23 cellular contexts compared by ENCODE assay signal in genomic region chr17:27209316-27209715, GRCh38.
DNase-seq lines count a peak whose midpoint lies in the region; ATAC-seq, FAIRE-seq and TF ChIP-seq lines count a peak whose summit lies in the region.
"Had no signal": no experiment of that assay in that cellular context is flagged by ENCODE, and none has a peak within 500 bp of the region (broad histone marks: within the 10 kb centered on the region; RNA-seq: fewer than 3 reads in every experiment).

No MANE protein-coding gene starts in this region.

- TF ChIP-seq CTCF in SK-N-SH (IDR thresholded peaks at IDR 0.05) (no peak), K562 (IDR thresholded peaks at IDR 0.05 in 2 of 3, conservative IDR thresholded peaks at IDR 0.05 in 1 of 3; ENCODE audit: insufficient read depth in 2 of 3, low read depth in 1 of 3, low read length in 3 of 3) (no peak), glutamatergic neuron (IDR thresholded peaks at IDR 0.05; ENCODE audit: partially characterized antibody, unreplicated experiment) (no peak)

- no peak overlapping the region for H3K9ac ChIP-seq in SK-N-SH
- H3K9ac ChIP-seq in K562 (ENCODE audit: insufficient read depth in 1 of 2, low read depth in 2 of 2, low read length in 2 of 2) = no peak overlapping the region

- H3K9me3 ChIP-seq in SK-N-SH = no peaks in the 10 kb centered on the region
- H3K9me3 ChIP-seq in K562 (replicated peaks; ENCODE audit: control insufficient read depth, insufficient read depth, low read depth, low read length) = no peaks in the 10 kb centered on the region; the same call in 1 of the 2 replicates
- H3K9me3 ChIP-seq: HAP-1 had no signal

- H3K4me1 Mint-ChIP-seq in activated T-helper 2 cell treated with anti-CD3 and anti-CD28 coated beads, Interferon-gamma antibody, Interleukin-2, Interleukin-4, amounts not matched to agents 10 μg/mL and 5 μg/mL and 100 μg/mL, durations not matched to agents 14 hours and 24 hours and 36 hours (ENCODE audit: low read depth) = peaks cover 7% of the 10 kb centered on the region
- H3K4me1 Mint-ChIP-seq in glutamatergic neuron (ENCODE audit: low read depth, unreplicated experiment) = no peaks in the 10 kb centered on the region
- H3K4me1 Mint-ChIP-seq: GM23338 had no signal

- no peak for ATAC-seq in K562
- ATAC-seq in GM19455 (IDR thresholded peaks at IDR 0.05; ENCODE audit: unreplicated experiment) = no peak
- ATAC-seq: A549, GM23338 had no signal

- FAIRE-seq in K562 (lab: Jason Lieb, UNC) = peak; percentile 23
- FAIRE-seq: A549, G401.6, GM19239, H54 had no signal

- H3K4me3 ChIP-seq in SK-N-SH (ENCODE audit: low read depth in 2 of 2, low read length in 1 of 2) (no peak overlapping the region), K562 (no peak overlapping the region)
- H3K4me3 ChIP-seq: A549, GM23338, HAP-1 had no signal

- H3K27ac ChIP-seq in SK-N-SH (ENCODE audit: low read depth in 2 of 2, low read length in 1 of 2) (no peak overlapping the region), K562 (ENCODE audit: extremely low read depth, low read depth, low read length) (no peak overlapping the region)
- H3K27ac ChIP-seq: A549 had no signal

- H3K4me1 ChIP-seq in SK-N-SH (ENCODE audit: control insufficient read depth in 1 of 2, insufficient read depth in 2 of 2, low read depth in 1 of 2, low read length in 1 of 2) (peaks cover 0 to 2% of the 10 kb centered on the region in 2 experiments; a peak in 1 of 4 replicates), K562 (replicated peaks in 1 of 2; ENCODE audit: control insufficient read depth in 2 of 2, insufficient read depth in 2 of 2, low read length in 2 of 2) (no peaks in the 10 kb centered on the region)
- H3K4me1 ChIP-seq: HAP-1 had no signal

- WGBS in SK-N-SH (ENCODE audit: low lambda C conversion rate) = 38% methylated on average over 7 of the region's 8 CpGs
- 6% methylated on average over 6 of the region's 8 CpGs for WGBS in K562 (ENCODE audit: insufficient coverage, low coverage, missing lambda C conversion rate)

- peak; percentile 3 for DNase-seq in EH (ENCODE audit: low read depth)
- DNase-seq in SK-N-SH = peak; percentile 38
- no peak for DNase-seq in K562 (ENCODE audit: extremely low read depth in 1 of 4, low spot score in 3 of 4)
- DNase-seq in islet precursor cell = peak; percentile 38
- DNase-seq in activated T-helper 2 cell treated with anti-CD3 and anti-CD28 coated beads, Interferon-gamma antibody, Interleukin-2, Interleukin-4, amounts not matched to agents 10 μg/mL and 5 μg/mL and 100 μg/mL, durations not matched to agents 14 hours and 24 hours and 36 hours (ENCODE audit: low spot score) = no peak
- no peak for DNase-seq in NAMALWA (ENCODE audit: low spot score)
- no peak for DNase-seq in glutamatergic neuron
- DNase-seq: 8988T; ACHN; C1 segment of cervical spinal cord; Calu3; CD4-positive, alpha-beta memory T cell; COR-L47; DMS53; DMS79 treated with DMSO at 0.1 percent for 48 hours; HFFc6 had no signal

- BruUV-seq in K562 (replicated peaks; lab: Mats Ljungman, UMichigan) = no TSS peak

- H3K79me2 ChIP-seq in SK-N-SH (ENCODE audit: insufficient read depth) = no peaks in the 10 kb centered on the region
- H3K79me2 ChIP-seq in K562 (ENCODE audit: control insufficient read depth, insufficient read depth, low read length) = no peaks in the 10 kb centered on the region

- TF ChIP-seq POLR2A in K562 (conservative IDR thresholded peaks at IDR 0.05) = no peak

- H3F3A ChIP-seq in SK-N-SH (replicated peaks; ENCODE audit: insufficient read depth) = peaks cover 11% of the 10 kb centered on the region

- H3K36me3 Mint-ChIP-seq in activated T-helper 2 cell treated with anti-CD3 and anti-CD28 coated beads, Interferon-gamma antibody, Interleukin-2, Interleukin-4, amounts not matched to agents 10 μg/mL and 5 μg/mL and 100 μg/mL, durations not matched to agents 14 hours and 24 hours and 36 hours (ENCODE audit: low read depth) = no peaks in the 10 kb centered on the region
- H3K36me3 Mint-ChIP-seq in glutamatergic neuron (ENCODE audit: unreplicated experiment) = no peaks in the 10 kb centered on the region
- H3K36me3 Mint-ChIP-seq: CD4-positive, alpha-beta memory T cell had no signal

- H3K27ac Mint-ChIP-seq in activated T-helper 2 cell treated with anti-CD3 and anti-CD28 coated beads, Interferon-gamma antibody, Interleukin-2, Interleukin-4, amounts not matched to agents 10 μg/mL and 5 μg/mL and 100 μg/mL, durations not matched to agents 14 hours and 24 hours and 36 hours = no peak overlapping the region
- H3K27ac Mint-ChIP-seq in glutamatergic neuron (ENCODE audit: unreplicated experiment) = no peak overlapping the region
- H3K27ac Mint-ChIP-seq: CD4-positive, alpha-beta memory T cell; GM23338; HFFc6 had no signal

- intact Hi-C loops in K562 (cut with micrococcal nuclease) = no loop called here
- intact Hi-C loops in activated T-helper 2 cell treated with anti-CD3 and anti-CD28 coated beads, Interferon-gamma antibody, Interleukin-2, Interleukin-4, amounts not matched to agents 10 μg/mL and 5 μg/mL and 100 μg/mL, durations not matched to agents 14 hours and 24 hours and 36 hours (cut with micrococcal nuclease) = no loop called here

- H3K36me3 ChIP-seq in SK-N-SH (replicated peaks in 1 of 2; ENCODE audit: control insufficient read depth in 1 of 2, insufficient read depth in 2 of 2, low read length in 1 of 2) = no peaks in the 10 kb centered on the region
- no peaks in the 10 kb centered on the region for H3K36me3 ChIP-seq in K562 (ENCODE audit: control insufficient read depth, insufficient read depth, low read length)
- H3K36me3 ChIP-seq: HAP-1 had no signal

- in situ Hi-C loops in K562 (cut with MboI) = no loop called here

- H4K20me1 ChIP-seq in SK-N-SH (ENCODE audit: insufficient read depth) (no peaks in the 10 kb centered on the region), K562 (replicated peaks; ENCODE audit: control insufficient read depth, insufficient read depth, low read length) (no peaks in the 10 kb centered on the region)

- POLR2A ChIA-PET in SK-N-SH (lab: Yijun Ruan, JAX) (interaction anchor here (0.6 kb wide), 1 partner anchor 120 kb away, joined by 3 read pairs; no protein-coding TSS in a partner anchor), K562 (lab: Yijun Ruan, JAX) (no interaction called here)

- H3K27me3 ChIP-seq in SK-N-SH (ENCODE audit: insufficient read depth) (no peaks in the 10 kb centered on the region), K562 (ENCODE audit: control insufficient read depth in 2 of 2, insufficient read depth in 2 of 2, low read length in 2 of 2) (no peaks in the 10 kb centered on the region)

- peaks cover 11% of the 10 kb centered on the region for H3K9me3 Mint-ChIP-seq in activated T-helper 2 cell treated with anti-CD3 and anti-CD28 coated beads, Interferon-gamma antibody, Interleukin-2, Interleukin-4, amounts not matched to agents 10 μg/mL and 5 μg/mL and 100 μg/mL, durations not matched to agents 14 hours and 24 hours and 36 hours
- H3K9me3 Mint-ChIP-seq in glutamatergic neuron (ENCODE audit: unreplicated experiment) = no peaks in the 10 kb centered on the region

- H3K9me2 ChIP-seq in SK-N-SH = no peaks in the 10 kb centered on the region

- H2AFZ ChIP-seq in SK-N-SH (ENCODE audit: low read depth) (no peak overlapping the region), K562 (ENCODE audit: low read depth, low read length) (no peak overlapping the region)
- H2AFZ ChIP-seq: GM23338 had no signal

- CTCF ChIA-PET in SK-N-SH (lab: Yijun Ruan, JAX) (no interaction called here), K562 (lab: Yijun Ruan, JAX; ENCODE audit: low intra/inter-chr PET ratio) (no interaction called here)

- H3K4me2 ChIP-seq in SK-N-SH = no peak overlapping the region
- no peak overlapping the region for H3K4me2 ChIP-seq in K562 (ENCODE audit: insufficient read depth, low read length)
- H3K4me2 ChIP-seq: A549, GM23338 had no signal

- no peak for TF ChIP-seq EP300 in SK-N-SH (IDR thresholded peaks at IDR 0.05; ENCODE audit: borderline replicate concordance in 1 of 2, low read depth in 1 of 2, low read length in 1 of 2)
- TF ChIP-seq EP300 in K562 (IDR thresholded peaks at IDR 0.05; ENCODE audit: low read length) = no peak

- TF ChIP-seq RAD21 in SK-N-SH (IDR thresholded peaks at IDR 0.05; ENCODE audit: low read length) (no peak), K562 (CRISPR knock-in tag; conservative IDR thresholded peaks at IDR 0.05 in 1 of 2, IDR thresholded peaks at IDR 0.05 in 1 of 2) (no peak)

- no peak overlapping the region for H3K4me3 Mint-ChIP-seq in activated T-helper 2 cell treated with anti-CD3 and anti-CD28 coated beads, Interferon-gamma antibody, Interleukin-2, Interleukin-4, amounts not matched to agents 10 μg/mL and 5 μg/mL and 100 μg/mL, durations not matched to agents 14 hours and 24 hours and 36 hours (ENCODE audit: low read depth)
- no peak overlapping the region for H3K4me3 Mint-ChIP-seq in glutamatergic neuron (ENCODE audit: unreplicated experiment)
- H3K4me3 Mint-ChIP-seq: CD4-positive, alpha-beta memory T cell; GM23338; HFFc6 had no signal

- H3K9me1 ChIP-seq in K562 (ENCODE audit: control insufficient read depth, insufficient read depth, low read length) = no peaks in the 10 kb centered on the region

- peaks cover 1% of the 10 kb centered on the region for H3K27me3 Mint-ChIP-seq in activated T-helper 2 cell treated with anti-CD3 and anti-CD28 coated beads, Interferon-gamma antibody, Interleukin-2, Interleukin-4, amounts not matched to agents 10 μg/mL and 5 μg/mL and 100 μg/mL, durations not matched to agents 14 hours and 24 hours and 36 hours (ENCODE audit: low read depth)
- H3K27me3 Mint-ChIP-seq in glutamatergic neuron (ENCODE audit: unreplicated experiment) = no peaks in the 10 kb centered on the region
- H3K27me3 Mint-ChIP-seq: CD4-positive, alpha-beta memory T cell had no signal

TF ChIP-seq in SK-N-SH, 30 proteins besides CTCF, POLR2A, EP300 and RAD21 (continues in another document):
- TF ChIP-seq TAF1 (IDR thresholded peaks at IDR 0.05; ENCODE audit: borderline replicate concordance, low read depth, low read length) = no peak

TF ChIP-seq in K562, 482 proteins besides CTCF, POLR2A, EP300 and RAD21 (continues in another document):
- TF ChIP-seq ZNF695 (CRISPR knock-in tag; IDR thresholded peaks at IDR 0.05) (no peak), KLF10 (CRISPR knock-in tag; IDR thresholded peaks at IDR 0.05) (no peak), NONO (IDR thresholded peaks at IDR 0.05; ENCODE audit: low read depth in 2 of 2, low read length in 1 of 2) (no peak), ZNF395 (CRISPR knock-in tag; IDR thresholded peaks at IDR 0.05) (no peak), TARDBP (IDR thresholded peaks at IDR 0.05) (no peak), TAF9B (IDR thresholded peaks at IDR 0.05; ENCODE audit: partially characterized antibody) (no peak)

Comparison
In these comparisons a context has a peak if more than half of its experiments do, and no peak if none do; other contexts are left out.
1. DNase-seq: peak in EH (single experiment), SK-N-SH (single experiment) and islet precursor cell (single experiment); none in K562 (0 of 4), activated T-helper 2 cell treated with anti-CD3 and anti-CD28 coated beads, Interferon-gamma antibody, Interleukin-2, Interleukin-4, amounts not matched to agents 10 μg/mL and 5 μg/mL and 100 μg/mL, durations not matched to agents 14 hours and 24 hours and 36 hours (single experiment), NAMALWA (single experiment) and glutamatergic neuron (single experiment).